Comparison of ENCODE assay signal across 27 cellular contexts in genomic region chrY:7803737-7804136, GRCh38.
"Had no signal": no experiment of that assay in that cellular context is flagged by ENCODE, and none has a peak within 500 bp of the region (broad histone marks: within the 10 kb centered on the region; RNA-seq: fewer than 3 reads in every experiment).

No MANE protein-coding gene starts in this region.

- ATAC-seq: activated CD8-positive, alpha-beta memory T cell treated with anti-CD3 and anti-CD28 coated beads, Interleukin-2, amount 10 ng/mL, durations not matched to agents 7 days and 5 days; activated CD8-positive, alpha-beta T cell treated with anti-CD3 and anti-CD28 coated beads for 36 hours; activated naive CD8-positive, alpha-beta T cell treated with anti-CD3 and anti-CD28 coated beads, Interleukin-2, amount 50 U/mL, for 24 hours had no signal

- FAIRE-seq: TTC549 had no signal

- H3K4me1 ChIP-seq: ascending aorta had no signal

- H3K27ac ChIP-seq: ascending aorta, VCaP had no signal

- H3K36me3 ChIP-seq: ascending aorta had no signal

- H3K9me3 ChIP-seq: ascending aorta had no signal

- H3K27me3 ChIP-seq: ascending aorta had no signal

- H3K4me3 ChIP-seq: ascending aorta had no signal

- DNase-seq: activated B cell treated with CpG ODN at 0.5 μM for 24 hours; activated CD4-positive, alpha-beta memory T cell treated with anti-CD3 and anti-CD28 coated beads for 36 hours; activated CD4-positive, alpha-beta T cell treated with anti-CD3 and anti-CD28 coated beads for 4 hours; activated CD4-positive, alpha-beta T cell treated with anti-CD3 and anti-CD28 coated beads, Interleukin-2, amount 10 ng/mL, durations not matched to agents 24 days and 14 days; activated CD4-positive, alpha-beta T cell treated with anti-CD3 and anti-CD28 coated beads, Interleukin-2, amount 50 U/mL, for 1 hour; activated CD4-positive, alpha-beta T cell treated with anti-CD3 and anti-CD28 coated beads, Interleukin-2, amount 50 U/mL, for 4 hours; activated CD4-positive, CD25-positive, alpha-beta regulatory T cell treated with anti-CD3 and anti-CD28 coated beads, Interleukin-2, amount 50 U/mL, for 72 hours; activated CD8-positive, alpha-beta memory T cell treated with anti-CD3 and anti-CD28 coated beads, Interleukin-2, amount 10 ng/mL, durations not matched to agents 7 days and 5 days; activated CD8-positive, alpha-beta memory T cell treated with anti-CD3 and anti-CD28 coated beads, Interleukin-2, amount 50 U/mL, for 48 hours; activated CD8-positive, alpha-beta T cell treated with anti-CD3 and anti-CD28 coated beads for 36 hours; activated effector memory CD4-positive, alpha-beta T cell treated with Interleukin-2 at 50 U/mL for 16 hours; activated gamma-delta T cell; activated naive CD4-positive, alpha-beta T cell treated with anti-CD3 and anti-CD28 coated beads, Interleukin-2, amount 10 ng/mL, durations not matched to agents 7 days and 5 days; activated naive CD4-positive, alpha-beta T cell treated with Interleukin-2 at 50 U/mL for 16 hours; activated naive CD8-positive, alpha-beta T cell treated with anti-CD3 and anti-CD28 coated beads, Interleukin-2, amount 10 ng/mL, durations not matched to agents 7 days and 5 days; activated naive CD8-positive, alpha-beta T cell treated with anti-CD3 and anti-CD28 coated beads, Interleukin-2, amount 50 U/mL, for 24 hours; activated T-cell treated with anti-CD3 and anti-CD28 coated beads, Interleukin-2, amount 50 U/mL, for 24 hours; activated T-cell treated with anti-CD3 and anti-CD28 coated beads, Interleukin-2, amount 50 U/mL, for 48 hours; amygdala; anterior cingulate cortex; central memory CD4-positive, alpha-beta T cell; T-helper 1 cell; T-helper 2 cell; T-helper 9 cell had no signal
